Comparison of ENCODE assay signal across 1 cellular context in the genomic region with DNA sequence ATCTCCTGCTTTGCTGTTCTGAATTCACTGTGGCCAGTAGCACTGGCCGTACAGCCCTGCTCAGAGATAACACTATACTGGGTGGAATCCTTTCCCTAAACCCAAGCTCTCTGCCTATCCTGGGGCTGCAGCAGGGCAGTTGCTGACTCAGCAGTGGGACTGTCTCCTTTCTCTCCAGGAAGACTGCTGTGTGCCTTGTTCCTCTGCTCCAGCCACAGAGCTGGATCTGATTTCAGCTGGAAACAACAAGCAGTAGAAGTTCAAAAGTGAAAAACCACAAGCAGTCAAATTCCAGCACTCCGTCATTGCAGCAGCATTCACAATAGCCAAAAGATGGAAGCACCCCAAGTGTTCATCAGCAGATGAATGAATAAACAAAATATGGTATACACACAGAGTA.
TF ChIP-seq lines count a peak whose summit lies in the region.

No MANE protein-coding gene starts in this region.

TF ChIP-seq in WTC11, 78 proteins besides CTCF, POLR2A, EP300 and RAD21 (continued from another document):
- TF ChIP-seq AFF4 (CRISPR knock-in tag; IDR thresholded peaks at IDR 0.05; ENCODE audit: borderline replicate concordance) (no peak), ZNF219 (CRISPR knock-in tag; IDR thresholded peaks at IDR 0.05; ENCODE audit: borderline replicate concordance) (no peak), CREM (CRISPR knock-in tag; IDR thresholded peaks at IDR 0.05) (no peak), MLX (CRISPR knock-in tag; IDR thresholded peaks at IDR 0.05) (no peak), ATF1 (CRISPR knock-in tag; IDR thresholded peaks at IDR 0.05) (no peak), ZNF263 (CRISPR knock-in tag; IDR thresholded peaks at IDR 0.05; ENCODE audit: low read depth) (no peak), TCF7 (CRISPR knock-in tag; IDR thresholded peaks at IDR 0.05; ENCODE audit: low read depth) (no peak), IRF1 (CRISPR knock-in tag; IDR thresholded peaks at IDR 0.05) (no peak), ZNF121 (CRISPR knock-in tag; IDR thresholded peaks at IDR 0.05) (no peak), NR3C1 (CRISPR knock-in tag; conservative IDR thresholded peaks at IDR 0.05; ENCODE audit: low read depth) (no peak), NR2C2 (CRISPR knock-in tag; IDR thresholded peaks at IDR 0.05) (no peak), MYBL2 (CRISPR knock-in tag; IDR thresholded peaks at IDR 0.05) (no peak), NFYB (CRISPR knock-in tag; conservative IDR thresholded peaks at IDR 0.05; ENCODE audit: low read depth) (no peak), ZNF281 (CRISPR knock-in tag; IDR thresholded peaks at IDR 0.05) (no peak), ZNF317 (CRISPR knock-in tag; IDR thresholded peaks at IDR 0.05; ENCODE audit: borderline replicate concordance, low read depth) (no peak)
- TF ChIP-seq, protein P1, sequence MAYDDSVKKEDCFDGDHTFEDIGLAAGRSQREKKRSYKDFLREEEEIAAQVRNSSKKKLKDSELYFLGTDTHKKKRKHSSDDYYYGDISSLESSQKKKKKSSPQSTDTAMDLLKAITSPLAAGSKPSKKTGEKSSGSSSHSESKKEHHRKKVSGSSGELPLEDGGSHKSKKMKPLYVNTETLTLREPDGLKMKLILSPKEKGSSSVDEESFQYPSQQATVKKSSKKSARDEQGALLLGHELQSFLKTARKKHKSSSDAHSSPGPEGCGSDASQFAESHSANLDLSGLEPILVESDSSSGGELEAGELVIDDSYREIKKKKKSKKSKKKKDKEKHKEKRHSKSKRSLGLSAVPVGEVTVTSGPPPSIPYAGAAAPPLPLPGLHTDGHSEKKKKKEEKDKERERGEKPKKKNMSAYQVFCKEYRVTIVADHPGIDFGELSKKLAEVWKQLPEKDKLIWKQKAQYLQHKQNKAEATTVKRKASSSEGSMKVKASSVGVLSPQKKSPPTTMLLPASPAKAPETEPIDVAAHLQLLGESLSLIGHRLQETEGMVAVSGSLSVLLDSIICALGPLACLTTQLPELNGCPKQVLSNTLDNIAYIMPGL (CRISPR knock-in tag; IDR thresholded peaks at IDR 0.05) = no peak
